Comparison of ENCODE assay signal across 2 cellular contexts in genomic region chrX:8284131-8284530, GRCh38.
TF ChIP-seq lines count a peak whose summit lies in the region.

No MANE protein-coding gene starts in this region.

TF ChIP-seq in GM12878, 131 proteins besides CTCF, POLR2A, EP300 and RAD21 (continues in another document):
- TF ChIP-seq ZBTB4 (CRISPR knock-in tag; IDR thresholded peaks at IDR 0.05) (no peak), SREBF2 (IDR thresholded peaks at IDR 0.05; ENCODE audit: low read length) (no peak), SPI1 (IDR thresholded peaks at IDR 0.05; ENCODE audit: borderline replicate concordance, insufficient read depth, low read depth, low read length) (no peak), PRDM15 (CRISPR knock-in tag; IDR thresholded peaks at IDR 0.05) (no peak), HDAC6 (IDR thresholded peaks at IDR 0.05; ENCODE audit: unreplicated experiment) (no peak), ZBTB33 (IDR thresholded peaks at IDR 0.05) (no peak), ATF2 (IDR thresholded peaks at IDR 0.05; ENCODE audit: low read length) (no peak), CEBPZ (IDR thresholded peaks at IDR 0.05; ENCODE audit: low read depth, low read length) (no peak)

TF ChIP-seq in SK-N-SH, 30 proteins besides CTCF, POLR2A, EP300 and RAD21 (continued from another document):
- no peak for TF ChIP-seq ZBTB33 (IDR thresholded peaks at IDR 0.05; ENCODE audit: borderline replicate concordance, low read depth)
- TF ChIP-seq USF1 (IDR thresholded peaks at IDR 0.05; ENCODE audit: borderline replicate concordance, low read depth) = no peak
- TF ChIP-seq EZH2phosphoT487 (IDR thresholded peaks at IDR 0.05; ENCODE audit: borderline replicate concordance, low read depth) = no peak
- no peak for TF ChIP-seq JUND (IDR thresholded peaks at IDR 0.05)
- no peak for TF ChIP-seq GABPA (IDR thresholded peaks at IDR 0.05; ENCODE audit: low read depth)
- TF ChIP-seq NFIC (IDR thresholded peaks at IDR 0.05; ENCODE audit: borderline replicate concordance) = no peak
- no peak for TF ChIP-seq SIN3A (IDR thresholded peaks at IDR 0.05; ENCODE audit: borderline replicate concordance, low read depth, low read length)
- TF ChIP-seq IRF3 (IDR thresholded peaks at IDR 0.05; ENCODE audit: low read depth, low read length) = no peak
- no peak for TF ChIP-seq POLR2AphosphoS5 (IDR thresholded peaks at IDR 0.05; ENCODE audit: low read depth, low read length)
- no peak for TF ChIP-seq FOXJ3 (CRISPR knock-in tag; IDR thresholded peaks at IDR 0.05)
- TF ChIP-seq YY1 (IDR thresholded peaks at IDR 0.05; ENCODE audit: low read depth) = no peak
- TF ChIP-seq GATA2 (CRISPR knock-in tag; IDR thresholded peaks at IDR 0.05) = no peak
- no peak for TF ChIP-seq TEAD4 (IDR thresholded peaks at IDR 0.05; ENCODE audit: borderline replicate concordance, insufficient read depth)
- TF ChIP-seq USF2 (IDR thresholded peaks at IDR 0.05; ENCODE audit: borderline replicate concordance, low read depth, low read length) = no peak
- TF ChIP-seq MAX (IDR thresholded peaks at IDR 0.05; ENCODE audit: low read depth) = no peak
- no peak for TF ChIP-seq MXI1 (IDR thresholded peaks at IDR 0.05; ENCODE audit: low read depth, low read length)
- TF ChIP-seq SMC3 (IDR thresholded peaks at IDR 0.05; ENCODE audit: low read depth, low read length) = no peak
